14 cellular contexts compared by ENCODE assay signal in the genomic region with DNA sequence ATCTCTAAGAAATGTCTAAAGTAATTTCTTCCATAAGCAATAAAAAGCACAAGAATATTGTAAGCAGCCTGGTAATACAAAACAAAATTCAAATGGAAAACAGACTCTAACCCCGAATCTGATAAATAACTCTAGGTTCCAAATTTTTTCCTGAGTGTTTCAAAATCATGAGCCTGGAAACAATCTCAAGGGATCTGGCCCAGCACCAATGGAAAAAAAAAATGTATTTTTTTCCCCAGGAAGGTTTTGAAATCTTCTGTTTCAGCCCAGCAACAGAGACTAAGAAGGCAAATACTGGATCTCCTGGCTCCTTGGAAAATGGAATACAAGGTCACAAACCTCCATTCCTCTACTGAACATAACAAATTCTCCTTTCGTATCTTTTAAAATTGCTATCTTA. TPM values are rescaled to one million over a fixed set of nuclear protein-coding genes. Genes with fewer than 3 reads are reported as not detected.
DNase-seq lines count a peak whose midpoint lies in the region; ATAC-seq, FAIRE-seq and TF ChIP-seq lines count a peak whose summit lies in the region.
"Had no signal": no experiment of that assay in that cellular context is flagged by ENCODE, and none has a peak within 500 bp of the region (broad histone marks: within the 10 kb centered on the region; RNA-seq: fewer than 3 reads in every experiment).

No MANE protein-coding gene starts in this region.

- DNase-seq in NCI-H226 = peak; percentile 35
- no peak for DNase-seq in coronary artery (ENCODE audit: low spot score)
- DNase-seq in right lobe of liver = no peak
- no peak for DNase-seq in D721Med (ENCODE audit: insufficient read length, low spot score)
- no peak for DNase-seq in foreskin melanocyte
- no peak for DNase-seq in activated T-cell treated with anti-CD3 and anti-CD28 coated beads for 4 hours
- no peak for DNase-seq in G401 (ENCODE audit: low spot score)
- DNase-seq: activated CD8-positive, alpha-beta T cell treated with anti-CD3 and anti-CD28 coated beads, Interleukin-2, amount 10 ng/mL, durations not matched to agents 7 days and 5 days; activated naive CD8-positive, alpha-beta T cell treated with anti-CD3 and anti-CD28 coated beads, Interleukin-2, amount 10 ng/mL, durations not matched to agents 7 days and 5 days; Kasumi-1; NCI-H2227 treated with DMSO at 0.1 percent for 48 hours had no signal

- intact Hi-C loops in right lobe of liver (cut with DNase I) = loop anchor here in 1 of 2 donors (10.0 kb wide), 1 partner anchor 60 kb away; no protein-coding TSS in a partner anchor

- H3K27ac ChIP-seq in coronary artery (peak overlapping the region; percentile 71 to 92), right lobe of liver (peak overlapping the region; percentile 82 to 99 (median 92)), temporal lobe (ENCODE audit: low read depth, low read length) (peak overlapping the region; percentile 70)

- WGBS in right lobe of liver (ENCODE audit: insufficient coverage, low coverage, low lambda C conversion rate, missing lambda C conversion rate) = 47% methylated on average over 2 of the region's 2 CpGs

- TF ChIP-seq CTCF in coronary artery (IDR thresholded peaks at IDR 0.05) (no peak), right lobe of liver (IDR thresholded peaks at IDR 0.05) (no peak), D721Med (IDR thresholded peaks at IDR 0.05; ENCODE audit: insufficient read depth, missing control alignments) (no peak)

- H3K9me3 ChIP-seq in right lobe of liver = no peaks in the 10 kb centered on the region

- FAIRE-seq in D721Med (lab: Jason Lieb, UNC) = no peak

- in situ Hi-C loops in G401 (cut with HindIII; ENCODE audit: low sequenced_read_pairs) = no loop called here

- no peaks in the 10 kb centered on the region for H3K27me3 ChIP-seq in right lobe of liver

- H3K4me1 ChIP-seq in right lobe of liver = peaks cover 0 to 95% (median 41%) of the 10 kb centered on the region in 4 donors

- TF ChIP-seq POLR2A in right lobe of liver (IDR thresholded peaks at IDR 0.05) = no peak

- peak overlapping the region; percentile 44 for H3K4me3 ChIP-seq in coronary artery
- no peak overlapping the region for H3K4me3 ChIP-seq in right lobe of liver
- H3K4me3 ChIP-seq: lung had no signal

- peak in 1 of 4 donors; percentile 5 for ATAC-seq in right lobe of liver

- no peaks in the 10 kb centered on the region for H3K36me3 ChIP-seq in right lobe of liver

RNA-seq across cellular contexts. Expression of gene TBC1D2B, which starts 13.0 kb away (rescaled TPM):
- total RNA-seq in right lobe of liver = 10 to 100 TPM; 23.7 to 81.4 (median 29.6) TPM
- total RNA-seq in temporal lobe = 10.1 TPM
- total RNA-seq in G401 (2014; rRNA removed; shearing (Covaris generic)) = 9.7 and 13.9 TPM in 2 replicates

RNA-seq across cellular contexts. Expression of gene SH2D7, which starts 27.8 kb away (rescaled TPM):
- total RNA-seq in right lobe of liver (not detected), temporal lobe (not detected)
- not detected in 2 replicates for total RNA-seq in G401 (2014; rRNA removed; shearing (Covaris generic))
- total RNA-seq: epithelial cell of proximal tubule had no signal
